ENCODE assay signal across 20 cellular contexts in the genomic region with DNA sequence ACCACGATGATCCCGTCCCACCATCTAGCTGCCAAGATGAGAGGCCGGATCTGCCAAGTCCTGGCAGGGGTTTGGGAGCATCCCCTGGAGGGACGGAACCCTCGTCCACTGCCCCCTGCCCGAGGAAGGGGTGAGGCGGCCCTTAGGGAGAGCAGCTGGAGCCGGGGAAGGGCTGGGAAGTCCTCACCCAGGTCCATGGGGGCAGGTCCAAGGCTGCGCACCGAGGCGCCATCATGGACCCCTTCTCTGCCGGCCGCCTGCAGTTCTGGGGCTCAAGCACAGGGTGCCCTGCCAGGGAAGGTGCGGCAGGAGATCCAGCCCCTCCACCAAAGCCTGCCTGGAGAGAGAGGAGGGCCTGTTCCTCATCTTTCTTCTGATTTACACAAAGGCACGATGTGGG. TPM values are rescaled to one million over a fixed set of nuclear protein-coding genes. Genes with fewer than 3 reads are reported as not detected.
DNase-seq lines count a peak whose midpoint lies in the region; ATAC-seq and TF ChIP-seq lines count a peak whose summit lies in the region.
"Had no signal": no experiment of that assay in that cellular context is flagged by ENCODE, and none has a peak within 500 bp of the region (broad histone marks: within the 10 kb centered on the region; RNA-seq: fewer than 3 reads in every experiment).

No MANE protein-coding gene starts in this region.

- no peaks in the 10 kb centered on the region for H3K9me2 ChIP-seq in SK-N-SH

- intact Hi-C loops in CD4-positive, alpha-beta memory T cell (cut with micrococcal nuclease) = no loop called here
- intact Hi-C loops in right lobe of liver (cut with DNase I) = no loop called here

- H3K4me1 ChIP-seq in SK-N-SH (ENCODE audit: control insufficient read depth in 1 of 2, insufficient read depth in 2 of 2, low read depth in 1 of 2, low read length in 1 of 2) (peaks cover 0 to 7% of the 10 kb centered on the region in 2 experiments; a peak in 1 of 4 replicates), right lobe of liver (no peaks in the 10 kb centered on the region)
- H3K4me1 ChIP-seq in CD4-positive, alpha-beta memory T cell (ENCODE audit: insufficient read depth, low read length) = peaks cover 42% of the 10 kb centered on the region
- H3K4me1 ChIP-seq: HAP-1, lower lobe of right lung, tibial nerve had no signal

- H3K36me3 ChIP-seq in SK-N-SH (replicated peaks in 1 of 2; ENCODE audit: control insufficient read depth in 1 of 2, insufficient read depth in 2 of 2, low read length in 1 of 2) (no peaks in the 10 kb centered on the region), right lobe of liver (no peaks in the 10 kb centered on the region)
- no peaks in the 10 kb centered on the region for H3K36me3 ChIP-seq in CD4-positive, alpha-beta memory T cell (ENCODE audit: insufficient read depth, low read length)
- H3K36me3 ChIP-seq: cardiac muscle cell, HAP-1, lower lobe of right lung, tibial nerve had no signal

- H3K79me2 ChIP-seq in SK-N-SH (ENCODE audit: insufficient read depth) = no peaks in the 10 kb centered on the region

- H3K4me3 Mint-ChIP-seq in CD4-positive, alpha-beta memory T cell = peak overlapping the region in 5 of 8 donors; percentile 57 to 85 (median 72)
- peak overlapping the region; percentile 53 for H3K4me3 Mint-ChIP-seq in activated CD4-positive, alpha-beta memory T cell treated with anti-CD3 and anti-CD28 coated beads, Interleukin-2, amount 10 ng/mL, durations not matched to agents 7 days and 5 days

- H3K27ac ChIP-seq in SK-N-SH (ENCODE audit: low read depth in 2 of 2, low read length in 1 of 2) (no peak overlapping the region), right lobe of liver (no peak overlapping the region)
- no peak overlapping the region for H3K27ac ChIP-seq in CD4-positive, alpha-beta memory T cell (ENCODE audit: low read depth, low read length)
- H3K27ac ChIP-seq: 22Rv1, cardiac muscle cell, lower lobe of right lung, tibial nerve, VCaP had no signal

- peaks cover 0 to 9% (median under 1%) of the 10 kb centered on the region in 8 donors for H3K9me3 Mint-ChIP-seq in CD4-positive, alpha-beta memory T cell
- peaks cover 2% of the 10 kb centered on the region for H3K9me3 Mint-ChIP-seq in activated CD4-positive, alpha-beta memory T cell treated with anti-CD3 and anti-CD28 coated beads, Interleukin-2, amount 10 ng/mL, durations not matched to agents 7 days and 5 days

- H3K9ac ChIP-seq in SK-N-SH = no peak overlapping the region

- CTCF ChIA-PET in SK-N-SH (lab: Yijun Ruan, JAX) = no interaction called here
- CTCF ChIA-PET in CD4-positive, alpha-beta memory T cell (lab: Charles Lee; ENCODE audit: partially characterized antibody) = no interaction called here
- CTCF ChIA-PET in activated CD4-positive, alpha-beta memory T cell treated with anti-CD3 and anti-CD28 coated beads, Interleukin-2, amount 10 ng/mL, durations not matched to agents 7 days and 5 days (lab: Charles Lee) = no interaction called here

- peaks cover 0 to 4% of the 10 kb centered on the region in 2 donors for H3K36me3 Mint-ChIP-seq in CD4-positive, alpha-beta memory T cell
- peaks cover 5% of the 10 kb centered on the region for H3K36me3 Mint-ChIP-seq in activated CD4-positive, alpha-beta memory T cell treated with anti-CD3 and anti-CD28 coated beads, Interleukin-2, amount 10 ng/mL, durations not matched to agents 7 days and 5 days (ENCODE audit: low read depth)

- H3K27ac Mint-ChIP-seq in CD4-positive, alpha-beta memory T cell = peak overlapping the region in 6 of 7 donors; percentile 65 to 87 (median 76)
- peak overlapping the region; percentile 35 for H3K27ac Mint-ChIP-seq in activated CD4-positive, alpha-beta memory T cell treated with anti-CD3 and anti-CD28 coated beads, Interleukin-2, amount 10 ng/mL, durations not matched to agents 7 days and 5 days

- no peak for TF ChIP-seq RAD21 in SK-N-SH (IDR thresholded peaks at IDR 0.05; ENCODE audit: low read length)

- peaks cover 3% of the 10 kb centered on the region for H3F3A ChIP-seq in SK-N-SH (replicated peaks; ENCODE audit: insufficient read depth)

- TF ChIP-seq EP300 in SK-N-SH (IDR thresholded peaks at IDR 0.05; ENCODE audit: borderline replicate concordance in 1 of 2, low read depth in 1 of 2, low read length in 1 of 2) = no peak

- no peak overlapping the region for H2AFZ ChIP-seq in SK-N-SH (ENCODE audit: low read depth)

- H3K27me3 ChIP-seq in SK-N-SH (ENCODE audit: insufficient read depth) (no peaks in the 10 kb centered on the region), right lobe of liver (no peaks in the 10 kb centered on the region)
- H3K27me3 ChIP-seq in CD4-positive, alpha-beta memory T cell (ENCODE audit: insufficient read depth, low read length) = no peaks in the 10 kb centered on the region
- H3K27me3 ChIP-seq: cardiac muscle cell had no signal

- POLR2A ChIA-PET in SK-N-SH (lab: Yijun Ruan, JAX) = no interaction called here
- POLR2A ChIA-PET in CD4-positive, alpha-beta memory T cell (lab: Charles Lee; ENCODE audit: partially characterized antibody) = interaction anchor here (1.0 kb wide), 1 partner anchor 26 kb away, joined by 3 read pairs; no protein-coding TSS in a partner anchor
- POLR2A ChIA-PET in activated CD4-positive, alpha-beta memory T cell treated with anti-CD3 and anti-CD28 coated beads, Interleukin-2, amount 10 ng/mL, durations not matched to agents 7 days and 5 days (lab: Charles Lee) = no interaction called here

- ATAC-seq in SK-N-SH treated with all-trans-retinoic acid at 6 μM for 48 hours = no peak
- no peak for ATAC-seq in right lobe of liver
- ATAC-seq in HG03139 (IDR thresholded peaks at IDR 0.05; ENCODE audit: unreplicated experiment) = no peak
- ATAC-seq: K562, lower lobe of right lung had no signal

- no peaks in the 10 kb centered on the region for H4K20me1 ChIP-seq in SK-N-SH (ENCODE audit: insufficient read depth)

- no peak for TF ChIP-seq CTCF in SK-N-SH (IDR thresholded peaks at IDR 0.05)
- no peak for TF ChIP-seq CTCF in right lobe of liver (IDR thresholded peaks at IDR 0.05)

- DNase-seq in SK-N-SH (no peak), right lobe of liver (peak in 2 of 3 donors; percentile 15 to 51), HUDEP-2 (lab: John Stamatoyannopoulos, UW; ENCODE audit: unreplicated experiment in 76 of 76) (no peak), NCI-H748 (lab: John Stamatoyannopoulos, UW; ENCODE audit: unreplicated experiment) (no peak)
- no peak for DNase-seq in CD4-positive, alpha-beta memory T cell
- no peak for DNase-seq in activated CD4-positive, alpha-beta memory T cell treated with anti-CD3 and anti-CD28 coated beads, Interleukin-2, amount 10 ng/mL, durations not matched to agents 7 days and 5 days
- DNase-seq: C1 segment of cervical spinal cord, DMS79, lower lobe of right lung, NCI-H1048, NCI-H2171, NCI-H82 had no signal

- H3K27me3 Mint-ChIP-seq in CD4-positive, alpha-beta memory T cell = peaks cover 2 to 5% of the 10 kb centered on the region in 2 donors
- peaks cover 23% of the 10 kb centered on the region for H3K27me3 Mint-ChIP-seq in activated CD4-positive, alpha-beta memory T cell treated with anti-CD3 and anti-CD28 coated beads, Interleukin-2, amount 10 ng/mL, durations not matched to agents 7 days and 5 days

- H3K4me2 ChIP-seq in SK-N-SH = 0 out of 2 replicates have a peak overlapping the region, but pooled peaks have one; percentile 41

- no peaks in the 10 kb centered on the region for H3K9me3 ChIP-seq in SK-N-SH
- no peaks in the 10 kb centered on the region for H3K9me3 ChIP-seq in CD4-positive, alpha-beta memory T cell (ENCODE audit: control insufficient read depth in 1 of 2, low read length in 2 of 2)
- no peaks in the 10 kb centered on the region for H3K9me3 ChIP-seq in right lobe of liver
- H3K9me3 ChIP-seq: HAP-1, lower lobe of right lung had no signal

- TF ChIP-seq POLR2A in right lobe of liver (IDR thresholded peaks at IDR 0.05) = no peak

- peaks cover 24 to 56% (median 41%) of the 10 kb centered on the region in 4 donors for H3K4me1 Mint-ChIP-seq in CD4-positive, alpha-beta memory T cell
- peaks cover 39% of the 10 kb centered on the region for H3K4me1 Mint-ChIP-seq in activated CD4-positive, alpha-beta memory T cell treated with anti-CD3 and anti-CD28 coated beads, Interleukin-2, amount 10 ng/mL, durations not matched to agents 7 days and 5 days

- H3K4me3 ChIP-seq in SK-N-SH (ENCODE audit: low read depth in 2 of 2, low read length in 1 of 2) = peak overlapping the region in 1 of 2 experiments; percentile 26; a peak in 2 of 4 replicates
- H3K4me3 ChIP-seq in CD4-positive, alpha-beta memory T cell (ENCODE audit: low read length in 2 of 2) = no peak overlapping the region
- no peak overlapping the region for H3K4me3 ChIP-seq in right lobe of liver
- H3K4me3 ChIP-seq: cardiac muscle cell, HAP-1, K562, lower lobe of right lung, tibial nerve had no signal

- 83% methylated on average over 11 of the region's 15 CpGs for WGBS in SK-N-SH (ENCODE audit: low lambda C conversion rate)
- 0% methylated on average over 2 of the region's 15 CpGs for WGBS in right lobe of liver (ENCODE audit: insufficient coverage, low coverage, low lambda C conversion rate, missing lambda C conversion rate)

TF ChIP-seq in SK-N-SH, 30 proteins besides CTCF, POLR2A, EP300 and RAD21 (continues in another document):
- TF ChIP-seq, protein P1, sequence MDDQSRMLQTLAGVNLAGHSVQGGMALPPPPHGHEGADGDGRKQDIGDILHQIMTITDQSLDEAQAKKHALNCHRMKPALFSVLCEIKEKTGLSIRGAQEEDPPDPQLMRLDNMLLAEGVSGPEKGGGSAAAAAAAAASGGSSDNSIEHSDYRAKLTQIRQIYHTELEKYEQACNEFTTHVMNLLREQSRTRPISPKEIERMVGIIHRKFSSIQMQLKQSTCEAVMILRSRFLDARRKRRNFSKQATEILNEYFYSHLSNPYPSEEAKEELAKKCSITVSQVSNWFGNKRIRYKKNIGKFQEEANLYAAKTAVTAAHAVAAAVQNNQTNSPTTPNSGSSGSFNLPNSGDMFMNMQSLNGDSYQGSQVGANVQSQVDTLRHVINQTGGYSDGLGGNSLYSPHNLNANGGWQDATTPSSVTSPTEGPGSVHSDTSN (IDR thresholded peaks at IDR 0.05) = no peak

TF ChIP-seq in SK-N-SH treated with all-trans-retinoic acid at 6 μM for 48 hours, 23 proteins besides CTCF, POLR2A, EP300 and RAD21 (continues in another document):
- TF ChIP-seq ISL1 (CRISPR knock-in tag; IDR thresholded peaks at IDR 0.05) = no peak
- no peak for TF ChIP-seq TOX (CRISPR knock-in tag; IDR thresholded peaks at IDR 0.05; ENCODE audit: borderline replicate concordance)

RNA-seq across cellular contexts. Expression of a gene that starts 17.6 kb away (rescaled TPM):
- 3.3 and 5.5 TPM in 2 replicates for polyA plus RNA-seq in SK-N-SH (2012; rRNA removed)
- polyA plus RNA-seq in SK-N-SH (2012; cell fraction: cytosol; rRNA removed) = 3.2 and 4.9 TPM in 2 replicates
- 29.5 and 88.3 TPM in 2 replicates for polyA plus RNA-seq in SK-N-SH (2012; cell fraction: nucleus; rRNA removed)
- total RNA-seq in CD4-positive, alpha-beta memory T cell = 100 to 1,000 TPM in 1 of 2 experiments, 10 to 100 TPM in 1; 97.3 to 101 TPM
- polyA plus RNA-seq in CD4-positive, alpha-beta memory T cell = 1 to 10 TPM in 1 of 2 donors, not detected in 1; 3.1 TPM
- 10 to 100 TPM; 36.7 to 47.0 TPM for total RNA-seq in activated CD4-positive, alpha-beta memory T cell treated with anti-CD3 and anti-CD28 coated beads, Interleukin-2, amount 10 ng/mL, durations not matched to agents 7 days and 5 days
- 10 to 100 TPM; 16.2 to 27.6 (median 23.3) TPM for total RNA-seq in right lobe of liver

Comparison
In these comparisons a context has a peak if more than half of its experiments do, and no peak if none do; other contexts are left out.
1. DNase-seq: peak in right lobe of liver (2 of 3); none in SK-N-SH (single experiment), CD4-positive, alpha-beta memory T cell (0 of 5), activated CD4-positive, alpha-beta memory T cell treated with anti-CD3 and anti-CD28 coated beads, Interleukin-2, amount 10 ng/mL, durations not matched to agents 7 days and 5 days (single experiment), HUDEP-2 (0 of 76) and NCI-H748 (single experiment).